ENCODE assay signal across 9 cellular contexts in genomic region chr18:48330016-48330991, GRCh38.
A peak's percentile ranks its signal among the peaks of the same experiment; 100 is the strongest.
DNase-seq lines count a peak whose midpoint lies in the region; ATAC-seq, FAIRE-seq and TF ChIP-seq lines count a peak whose summit lies in the region.
"Had no signal": no experiment of that assay in that cellular context is flagged by ENCODE, and none has a peak within 500 bp of the region (broad histone marks: within the 10 kb centered on the region; RNA-seq: fewer than 3 reads in every experiment).

No MANE protein-coding gene starts in this region.

- no peak for ATAC-seq in HG03159 (IDR thresholded peaks at IDR 0.05; ENCODE audit: unreplicated experiment)
- no peak for ATAC-seq in gastroesophageal sphincter

- H3K9me3 Mint-ChIP-seq in activated CD4-positive, alpha-beta memory T cell treated with anti-CD3 and anti-CD28 coated beads for 36 hours = no peaks in the 10 kb centered on the region

- no peak for TF ChIP-seq CTCF in RWPE1 (conservative IDR thresholded peaks at IDR 0.05; ENCODE audit: low read depth)
- TF ChIP-seq CTCF in fibroblast of the aortic adventitia (IDR thresholded peaks at IDR 0.05; ENCODE audit: insufficient read depth, low read length) = no peak
- TF ChIP-seq CTCF in gastroesophageal sphincter (IDR thresholded peaks at IDR 0.05) = no peak

- TF ChIP-seq POLR2A in gastroesophageal sphincter (IDR thresholded peaks at IDR 0.05) = no peak

- peaks cover 8% of the 10 kb centered on the region for H3K27me3 Mint-ChIP-seq in activated CD4-positive, alpha-beta memory T cell treated with anti-CD3 and anti-CD28 coated beads for 36 hours

- WGBS in small intestine, 3 donors = 56 to 75% (median 60%) methylated on average over 8 of the region's 8 CpGs
- 70 to 86% methylated on average over 3 to 4 of the region's 8 CpGs for WGBS in gastroesophageal sphincter (ENCODE audit: low coverage in 1 of 2), 2 donors

- peak; percentile 84 for DNase-seq in HCEC 1CT
- peak; percentile 79 for DNase-seq in RWPE1 (ENCODE audit: low spot score)
- peak; percentile 73 for DNase-seq in fibroblast of the aortic adventitia (ENCODE audit: low read depth)
- peak; percentile 22 for DNase-seq in superior temporal gyrus (ENCODE audit: extremely low spot score)
- no peak for DNase-seq in activated CD4-positive, alpha-beta memory T cell treated with anti-CD3 and anti-CD28 coated beads for 36 hours
- DNase-seq in small intestine = no peak
- DNase-seq: right lobe of liver had no signal

- TF ChIP-seq EP300 in gastroesophageal sphincter (IDR thresholded peaks at IDR 0.05) = no peak

- H3K4me3 ChIP-seq in fibroblast of the aortic adventitia (ENCODE audit: low read depth, low read length) (no peak overlapping the region), small intestine (ENCODE audit: low read depth in 1 of 2, low read length in 2 of 2) (no peak overlapping the region), gastroesophageal sphincter (no peak overlapping the region)
- H3K4me3 ChIP-seq: right lobe of liver had no signal

- CTCF ChIA-PET in RWPE1 (lab: Yijun Ruan, JAX) = interaction anchor here (0.6 kb wide), 1 partner anchor 117 kb away, joined by 3 read pairs; no protein-coding TSS in a partner anchor
- CTCF ChIA-PET in activated CD4-positive, alpha-beta memory T cell treated with anti-CD3 and anti-CD28 coated beads for 36 hours (lab: Charles Lee) = no interaction called here

- H3K4me1 ChIP-seq in small intestine (ENCODE audit: control insufficient read depth in 2 of 2, insufficient read depth in 1 of 2, low read depth in 1 of 2, low read length in 1 of 2) = no peaks in the 10 kb centered on the region
- peaks cover 0 to 20% (median 0%) of the 10 kb centered on the region in 3 donors for H3K4me1 ChIP-seq in gastroesophageal sphincter
- H3K4me1 ChIP-seq: right lobe of liver had no signal

- H3K4me1 Mint-ChIP-seq in activated CD4-positive, alpha-beta memory T cell treated with anti-CD3 and anti-CD28 coated beads for 36 hours (ENCODE audit: low read depth) = no peaks in the 10 kb centered on the region

- FAIRE-seq in small intestine (lab: Jason Lieb, UNC) = no peak

- POLR2A ChIA-PET in RWPE1 (lab: Yijun Ruan, JAX; ENCODE audit: low non-redundant PET) = no interaction called here
- POLR2A ChIA-PET in activated CD4-positive, alpha-beta memory T cell treated with anti-CD3 and anti-CD28 coated beads for 36 hours (lab: Charles Lee) = no interaction called here

- no peaks in the 10 kb centered on the region for H3K36me3 ChIP-seq in small intestine (ENCODE audit: control insufficient read depth in 2 of 2, insufficient read depth in 2 of 2, low read length in 2 of 2)
- H3K36me3 ChIP-seq in gastroesophageal sphincter = no peaks in the 10 kb centered on the region
- H3K36me3 ChIP-seq: right lobe of liver had no signal

- no peak overlapping the region for H3K27ac Mint-ChIP-seq in activated CD4-positive, alpha-beta memory T cell treated with anti-CD3 and anti-CD28 coated beads for 36 hours

- no peaks in the 10 kb centered on the region for H3K27me3 ChIP-seq in small intestine (ENCODE audit: control insufficient read depth in 2 of 2, insufficient read depth in 2 of 2, low read length in 2 of 2)
- no peaks in the 10 kb centered on the region for H3K27me3 ChIP-seq in gastroesophageal sphincter
- H3K27me3 ChIP-seq: right lobe of liver had no signal

- H3K4me3 Mint-ChIP-seq in activated CD4-positive, alpha-beta memory T cell treated with anti-CD3 and anti-CD28 coated beads for 36 hours = no peak overlapping the region

- intact Hi-C loops in activated CD4-positive, alpha-beta memory T cell treated with anti-CD3 and anti-CD28 coated beads for 36 hours (cut with micrococcal nuclease) = no loop called here

- H3K36me3 Mint-ChIP-seq in activated CD4-positive, alpha-beta memory T cell treated with anti-CD3 and anti-CD28 coated beads for 36 hours = no peaks in the 10 kb centered on the region

- H3K9me3 ChIP-seq in small intestine (ENCODE audit: control insufficient read depth, low read depth) (no peaks in the 10 kb centered on the region), gastroesophageal sphincter (no peaks in the 10 kb centered on the region)
- H3K9me3 ChIP-seq: right lobe of liver had no signal

- peak overlapping the region; percentile 79 for H3K27ac ChIP-seq in RWPE1
- H3K27ac ChIP-seq in small intestine (ENCODE audit: low read depth in 1 of 2, low read length in 1 of 2) = no peak overlapping the region
- no peak overlapping the region for H3K27ac ChIP-seq in gastroesophageal sphincter
- H3K27ac ChIP-seq: right lobe of liver had no signal

Comparison
In these comparisons a context has a peak if more than half of its experiments do, and no peak if none do; other contexts are left out.
1. DNase-seq: peak in HCEC 1CT (single experiment), RWPE1 (single experiment), fibroblast of the aortic adventitia (single experiment) and superior temporal gyrus (single experiment); none in activated CD4-positive, alpha-beta memory T cell treated with anti-CD3 and anti-CD28 coated beads for 36 hours (single experiment) and small intestine (single experiment).